ENCODE assay signal across 30 cellular contexts in genomic region chr11:111264646-111265045, GRCh38. TPM values are rescaled to one million over a fixed set of nuclear protein-coding genes. Genes with fewer than 3 reads are reported as not detected.
"Had no signal": no experiment of that assay in that cellular context is flagged by ENCODE, and none has a peak within 500 bp of the region (broad histone marks: within the 10 kb centered on the region; RNA-seq: fewer than 3 reads in every experiment).

No MANE protein-coding gene starts in this region.

- H3K4me3 ChIP-seq: coronary artery, dorsolateral prefrontal cortex, esophagus squamous epithelium, gastrocnemius medialis, heart right ventricle, left lung, lower lobe of right lung, mucosa of descending colon had no signal

- H3K36me3 ChIP-seq: esophagus squamous epithelium, gastrocnemius medialis, heart right ventricle, left lung, lower lobe of right lung had no signal

- H3K27me3 ChIP-seq: left lung had no signal

- ATAC-seq: gastrocnemius medialis, heart right ventricle, left cardiac atrium, left lung, left ventricle myocardium superior, lower lobe of right lung had no signal

- H3K27ac Mint-ChIP-seq: mesothelial cell of epicardium had no signal

- H3K4me1 Mint-ChIP-seq: naive B cell had no signal

- H3K9me3 Mint-ChIP-seq: naive B cell had no signal

- H3K4me1 ChIP-seq: esophagus squamous epithelium, gastrocnemius medialis, heart right ventricle, left lung, lower lobe of right lung had no signal

- H3K27ac ChIP-seq: coronary artery, dorsolateral prefrontal cortex, esophagus squamous epithelium, gastrocnemius medialis, heart right ventricle, left lung, lower lobe of right lung had no signal

- H3K4me3 Mint-ChIP-seq: mesothelial cell of epicardium, naive B cell had no signal

- DNase-seq: dermis blood vessel endothelial cell; dorsolateral prefrontal cortex; effector CD4-positive, alpha-beta T cell; effector memory CD4-positive, alpha-beta T cell; esophagus squamous epithelium; foreskin fibroblast; foreskin melanocyte; gastrocnemius medialis; glutamatergic neuron; head of caudate nucleus; heart right ventricle; hippocampal formation; left cardiac atrium; left lung; left ventricle myocardium superior; lower lobe of right lung; mesenchymal stem cell; mucosa of descending colon; naive B cell had no signal

- H3K36me3 Mint-ChIP-seq: mesothelial cell of epicardium, naive B cell had no signal

- H3K9me3 ChIP-seq: esophagus squamous epithelium, gastrocnemius medialis, heart right ventricle, left lung, lower lobe of right lung, mucosa of descending colon had no signal

RNA-seq across cellular contexts. Expression of gene POU2AF2, which starts 19.1 kb away (rescaled TPM):
- total RNA-seq: dermis blood vessel endothelial cell, dorsolateral prefrontal cortex, endothelial cell of umbilical vein, epithelial cell of proximal tubule, esophagus squamous epithelium, glomerular endothelial cell, heart right ventricle, kidney epithelial cell, left cardiac atrium, left lung, left ventricle myocardium superior, lower leg skin, lower lobe of right lung, lung microvascular endothelial cell, mesenteric fat pad, mesothelial cell of epicardium, myocyte had no signal
- polyA plus RNA-seq: endothelial cell of umbilical vein, heart right ventricle, keratinocyte had no signal

RNA-seq across cellular contexts. Expression of gene POU2AF3, which starts 33.7 kb away (rescaled TPM):
- total RNA-seq: dermis blood vessel endothelial cell, endothelial cell of umbilical vein, glomerular endothelial cell, lower leg skin, lung microvascular endothelial cell, myocyte had no signal
- polyA plus RNA-seq: endothelial cell of umbilical vein, keratinocyte had no signal
